30 cellular contexts compared by ENCODE assay signal in the genomic region with DNA sequence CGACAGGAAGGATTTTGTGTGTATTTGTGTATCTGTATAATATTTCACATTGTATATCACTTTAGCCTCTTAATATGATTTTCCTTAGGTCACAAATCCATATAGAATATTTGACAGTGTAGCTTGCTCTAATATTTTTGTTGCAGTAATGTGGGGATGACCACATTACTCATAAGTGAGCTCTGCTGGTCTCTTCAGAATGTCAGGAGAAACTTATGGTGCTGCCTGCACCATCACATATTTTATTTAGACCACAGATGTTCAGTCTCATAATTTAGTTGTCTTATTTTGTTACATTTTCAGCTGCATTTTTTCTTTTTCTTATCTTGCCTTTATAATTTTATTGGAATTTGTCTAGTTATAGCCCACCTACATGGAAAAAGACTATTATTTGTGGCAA.
DNase-seq lines count a peak whose midpoint lies in the region; ATAC-seq and TF ChIP-seq lines count a peak whose summit lies in the region.
"Had no signal": no experiment of that assay in that cellular context is flagged by ENCODE, and none has a peak within 500 bp of the region (broad histone marks: within the 10 kb centered on the region; RNA-seq: fewer than 3 reads in every experiment).

No MANE protein-coding gene starts in this region.

- 84 to 98% (median 91%) methylated on average over 1 of the region's 1 CpG for WGBS in psoas muscle, 3 donors

- H3K4me3 ChIP-seq in choroid plexus epithelial cell (ENCODE audit: low read depth, low read length): no peak overlapping the region
- H3K4me3 ChIP-seq in psoas muscle: no peak overlapping the region
- H3K4me3 ChIP-seq: dorsolateral prefrontal cortex, esophagus squamous epithelium, ovary, thoracic aorta had no signal

- H3K9me3 ChIP-seq in psoas muscle: no peaks in the 10 kb centered on the region
- H3K9me3 ChIP-seq: esophagus squamous epithelium, ovary, thoracic aorta had no signal

- no peaks in the 10 kb centered on the region for H3K36me3 ChIP-seq in psoas muscle (ENCODE audit: insufficient read depth in 1 of 2, low read depth in 1 of 2)
- H3K36me3 ChIP-seq: esophagus squamous epithelium, ovary, thoracic aorta had no signal

- intact Hi-C loops in psoas muscle (cut with DNase I): no loop called here

- TF ChIP-seq CTCF in choroid plexus epithelial cell (conservative IDR thresholded peaks at IDR 0.05; ENCODE audit: low read depth, low read length): no peak
- TF ChIP-seq CTCF in psoas muscle (IDR thresholded peaks at IDR 0.05): no peak

- H3K27ac ChIP-seq in psoas muscle: peak overlapping the region; percentile 17
- H3K27ac ChIP-seq: ovary had no signal

- ATAC-seq in psoas muscle: no peak

- H3K4me1 ChIP-seq in psoas muscle: peaks cover 24% of the 10 kb centered on the region

- DNase-seq in EH (ENCODE audit: low read depth) (peak; percentile 56), M059J (ENCODE audit: low read depth) (peak; percentile 42), choroid plexus epithelial cell (ENCODE audit: low read depth) (peak; percentile 82), psoas muscle (no peak), SW 1271 (lab: John Stamatoyannopoulos, UW) (no peak), HT-29 (ENCODE audit: low spot score) (no peak), pons (ENCODE audit: low spot score) (no peak), COLO829 (ENCODE audit: low spot score) (no peak)
- DNase-seq: ACHN; activated CD4-positive, CD25-positive, alpha-beta regulatory T cell; activated effector memory CD4-positive, alpha-beta T cell treated with anti-CD3 and anti-CD28 coated beads, Interleukin-2, amount 50 U/mL, for 16 hours; activated naive CD8-positive, alpha-beta T cell treated with anti-CD3 and anti-CD28 coated beads for 36 hours; activated T-cell treated with anti-CD3 and anti-CD28 coated beads, Interleukin-2, amount 50 U/mL, for 24 hours; aorta; cerebellar nuclear complex; DMS153; dorsolateral prefrontal cortex; esophagus squamous epithelium; hippocampal formation; KBM-7; MM.1S; NCI-H1930; NCI-H510A treated with DMSO at 0.1 percent for 48 hours; ovary; retina; small intestine; stimulated activated CD4-positive, alpha-beta T cell treated with anti-CD3 and anti-CD28 coated beads, Interleukin-1b, Interleukin-23, amount 100 ng/mL, for 48 hours; stimulated activated naive CD4-positive, alpha-beta T cell treated with Interleukin-2 at 50 U/mL for 16 hours; T-helper 1 cell had no signal

- no peaks in the 10 kb centered on the region for H3K27me3 ChIP-seq in psoas muscle (ENCODE audit: insufficient read depth in 3 of 3, low read length in 2 of 3)
- H3K27me3 ChIP-seq: dorsolateral prefrontal cortex, esophagus squamous epithelium, ovary had no signal

Comparison
In these comparisons a context has a peak if more than half of its experiments do, and no peak if none do; other contexts are left out.
1. DNase-seq: peak in EH (single experiment), M059J (single experiment) and choroid plexus epithelial cell (single experiment); none in psoas muscle (0 of 2), SW 1271 (0 of 2), HT-29 (single experiment), pons (single experiment) and COLO829 (single experiment).